ENCODE assay signal across 23 cellular contexts in the genomic region with DNA sequence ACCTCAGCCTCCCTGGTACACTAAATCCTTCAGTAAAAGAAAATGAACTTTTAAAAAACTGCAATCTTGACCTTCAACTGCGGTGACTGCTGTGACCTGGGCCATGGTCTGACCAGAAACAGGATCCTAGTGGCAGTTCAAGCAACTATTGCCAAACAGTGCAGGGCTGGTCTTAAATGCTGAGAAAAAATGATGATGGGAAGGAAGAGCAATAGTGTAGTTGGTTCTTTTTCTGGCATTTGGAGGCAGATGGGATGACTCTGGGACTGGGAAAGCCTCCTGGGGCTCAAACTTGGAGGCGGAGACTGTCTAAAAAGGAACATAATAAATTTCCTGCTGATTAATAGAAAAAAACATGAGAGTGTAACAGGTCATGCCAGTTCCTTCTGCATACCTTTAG. TPM values are rescaled to one million over a fixed set of nuclear protein-coding genes. Genes with fewer than 3 reads are reported as not detected.
DNase-seq lines count a peak whose midpoint lies in the region; ATAC-seq and TF ChIP-seq lines count a peak whose summit lies in the region.
"Had no signal": no experiment of that assay in that cellular context is flagged by ENCODE, and none has a peak within 500 bp of the region (broad histone marks: within the 10 kb centered on the region; RNA-seq: fewer than 3 reads in every experiment).

No MANE protein-coding gene starts in this region.

- H3K4me2 ChIP-seq in BLaER1 (peak overlapping the region; percentile 25), hepatocyte (no peak overlapping the region)

- WGBS in endodermal cell (ENCODE audit: insufficient coverage in 1 of 2, insufficient read length in 1 of 2), 2 experiments = 74 to 97% methylated on average over 2 of the region's 2 CpGs
- 69% methylated on average over 2 of the region's 2 CpGs for WGBS in hepatocyte (ENCODE audit: low lambda C conversion rate, missing lambda C conversion rate)

- H3K4me1 ChIP-seq in BLaER1 = peaks cover 18% of the 10 kb centered on the region
- H3K4me1 ChIP-seq in HUES6 (ENCODE audit: control insufficient read depth, insufficient read depth, low read length) = peaks cover 29% of the 10 kb centered on the region
- H3K4me1 ChIP-seq in endodermal cell (ENCODE audit: control insufficient read depth, insufficient read depth, low read length) = no peaks in the 10 kb centered on the region
- peaks cover 6% of the 10 kb centered on the region for H3K4me1 ChIP-seq in hepatocyte (ENCODE audit: insufficient read depth)
- H3K4me1 ChIP-seq: BE2C, Peyer's patch, right lobe of liver had no signal

- no peak for ATAC-seq in stimulated activated naive B cell treated with anti-CD40 and anti-IgM and Interleukin-4, amounts not matched to agents 10 μg/mL and 1 μg/mL and 100 μg/mL, for 72 hours (replicated peaks)
- ATAC-seq: activated CD8-positive, alpha-beta T cell treated with anti-CD3 and anti-CD28 coated beads, Interleukin-2, amount 10 ng/mL, durations not matched to agents 7 days and 5 days; HCT116; left lobe of liver; right lobe of liver had no signal

- DNase-seq in endodermal cell (no peak), mesothelial cell of epicardium (ENCODE audit: low spot score in 2 of 2, unreplicated experiment in 2 of 2) (no peak), NCI-H446 treated with DMSO at 0.1 percent for 48 hours (lab: John Stamatoyannopoulos, UW) (no peak), hepatocyte (ENCODE audit: low spot score) (no peak)
- DNase-seq in stimulated activated naive B cell treated with anti-CD40 and anti-IgM and Interleukin-4, amounts not matched to agents 10 μg/mL and 1 μg/mL and 100 μg/mL, for 72 hours = no peak
- DNase-seq in stimulated activated CD4-positive, alpha-beta T cell treated with anti-CD3 and anti-CD28 coated beads, Interleukin-2, amount 100 ng/mL, for 24 hours = no peak
- DNase-seq: activated CD4-positive, CD25-positive, alpha-beta regulatory T cell; activated CD8-positive, alpha-beta T cell treated with anti-CD3 and anti-CD28 coated beads, Interleukin-2, amount 10 ng/mL, durations not matched to agents 7 days and 5 days; activated naive CD4-positive, alpha-beta T cell treated with anti-CD3 and anti-CD28 coated beads, Interleukin-2, amount 10 ng/mL, durations not matched to agents 7 days and 5 days; activated T-cell treated with anti-CD3 and anti-CD28 coated beads, Interleukin-2, amount 50 U/mL, for 24 hours; BE2C; foreskin melanocyte; NCI-H187; Peyer's patch; right lobe of liver; T-helper 9 cell; trophoblast cell had no signal

- no peak overlapping the region for H3K9ac ChIP-seq in BLaER1
- H3K9ac ChIP-seq in HUES6 (ENCODE audit: low read length) = no peak overlapping the region
- H3K9ac ChIP-seq in endodermal cell (ENCODE audit: extremely low read depth, low read length, poor library complexity, severe bottlenecking) = no peak overlapping the region

- no peaks in the 10 kb centered on the region for H3K9me2 ChIP-seq in hepatocyte (replicated peaks; ENCODE audit: insufficient read depth)

- H3K9me3 Mint-ChIP-seq in endodermal cell (peaks cover 2% of the 10 kb centered on the region), mesothelial cell of epicardium (peaks cover 10% of the 10 kb centered on the region)
- peaks cover 8 to 9% of the 10 kb centered on the region in 2 donors for H3K9me3 Mint-ChIP-seq in stimulated activated naive B cell treated with anti-CD40 and anti-IgM and Interleukin-4, amounts not matched to agents 10 μg/mL and 1 μg/mL and 100 μg/mL, for 72 hours
- H3K9me3 Mint-ChIP-seq: activated naive CD4-positive, alpha-beta T cell treated with anti-CD3 and anti-CD28 coated beads, Interleukin-2, amount 10 ng/mL, durations not matched to agents 7 days and 5 days; activated T-cell treated with anti-CD3 and anti-CD28 coated beads, Interleukin-2, amount 50 U/mL, for 24 hours; dendritic cell treated with granulocyte-macrophage colony-stimulating factor and Interleukin-4, amounts not matched to agents 40 ng/mL and 50 ng/mL, for 4 days; stimulated activated naive CD8-positive, alpha-beta T cell treated with anti-CD3 and anti-CD28 coated beads, Interleukin-15, Interleukin-2, amounts not matched to agents 100 ng/mL and 50 ng/mL, for 24 hours had no signal

- peaks cover 5% of the 10 kb centered on the region for H3K36me3 Mint-ChIP-seq in endodermal cell (ENCODE audit: low read depth)
- peaks cover 9% of the 10 kb centered on the region for H3K36me3 Mint-ChIP-seq in mesothelial cell of epicardium
- H3K36me3 Mint-ChIP-seq in stimulated activated naive B cell treated with anti-CD40 and anti-IgM and Interleukin-4, amounts not matched to agents 10 μg/mL and 1 μg/mL and 100 μg/mL, for 72 hours = peaks cover 0 to 4% of the 10 kb centered on the region in 2 donors
- H3K36me3 Mint-ChIP-seq: activated naive CD4-positive, alpha-beta T cell treated with anti-CD3 and anti-CD28 coated beads, Interleukin-2, amount 10 ng/mL, durations not matched to agents 7 days and 5 days had no signal

- H3K27ac Mint-ChIP-seq in endodermal cell (peak overlapping the region; percentile 0), mesothelial cell of epicardium (peak overlapping the region; percentile 17)
- no peak overlapping the region for H3K27ac Mint-ChIP-seq in stimulated activated naive B cell treated with anti-CD40 and anti-IgM and Interleukin-4, amounts not matched to agents 10 μg/mL and 1 μg/mL and 100 μg/mL, for 72 hours
- H3K27ac Mint-ChIP-seq: activated CD8-positive, alpha-beta T cell treated with anti-CD3 and anti-CD28 coated beads, Interleukin-2, amount 10 ng/mL, durations not matched to agents 7 days and 5 days; activated naive CD4-positive, alpha-beta T cell treated with anti-CD3 and anti-CD28 coated beads, Interleukin-2, amount 10 ng/mL, durations not matched to agents 7 days and 5 days; dendritic cell treated with granulocyte-macrophage colony-stimulating factor and Interleukin-4, amounts not matched to agents 40 ng/mL and 50 ng/mL, for 4 days; stimulated activated naive CD8-positive, alpha-beta T cell treated with anti-CD3 and anti-CD28 coated beads, Interleukin-15, Interleukin-2, amounts not matched to agents 100 ng/mL and 50 ng/mL, for 24 hours had no signal

- H3K27me3 ChIP-seq in BLaER1 (no peaks in the 10 kb centered on the region), HUES6 (ENCODE audit: control insufficient read depth, insufficient read depth, low read length) (no peaks in the 10 kb centered on the region), endodermal cell (ENCODE audit: control insufficient read depth, insufficient read depth, low read length, poor library complexity, severe bottlenecking) (no peaks in the 10 kb centered on the region), hepatocyte (no peaks in the 10 kb centered on the region)
- H3K27me3 ChIP-seq: BE2C, Peyer's patch, right lobe of liver had no signal

- H3K4me1 Mint-ChIP-seq in endodermal cell (peaks cover 23% of the 10 kb centered on the region), mesothelial cell of epicardium (peaks cover 26% of the 10 kb centered on the region)
- no peaks in the 10 kb centered on the region for H3K4me1 Mint-ChIP-seq in stimulated activated naive B cell treated with anti-CD40 and anti-IgM and Interleukin-4, amounts not matched to agents 10 μg/mL and 1 μg/mL and 100 μg/mL, for 72 hours

- H3K27me3 Mint-ChIP-seq in endodermal cell (ENCODE audit: insufficient read depth) (no peaks in the 10 kb centered on the region), mesothelial cell of epicardium (ENCODE audit: low read depth) (no peaks in the 10 kb centered on the region)
- peaks cover 16 to 21% of the 10 kb centered on the region in 2 donors for H3K27me3 Mint-ChIP-seq in stimulated activated naive B cell treated with anti-CD40 and anti-IgM and Interleukin-4, amounts not matched to agents 10 μg/mL and 1 μg/mL and 100 μg/mL, for 72 hours
- H3K27me3 Mint-ChIP-seq: activated T-cell treated with anti-CD3 and anti-CD28 coated beads, Interleukin-2, amount 50 U/mL, for 24 hours had no signal

- TF ChIP-seq CTCF in endodermal cell (conservative IDR thresholded peaks at IDR 0.05) (no peak), mesothelial cell of epicardium (IDR thresholded peaks at IDR 0.05; ENCODE audit: unreplicated experiment) (no peak), hepatocyte (IDR thresholded peaks at IDR 0.05; ENCODE audit: poor library complexity) (no peak)

- H3K27ac ChIP-seq in BLaER1 (no peak overlapping the region), HUES6 (ENCODE audit: low read depth, low read length) (0 out of 2 replicates have a peak overlapping the region, but pooled peaks have one; percentile 18), endodermal cell (ENCODE audit: low read depth, low read length) (no peak overlapping the region), hepatocyte (no peak overlapping the region)
- H3K27ac ChIP-seq: Peyer's patch, right lobe of liver had no signal

- H3K9me3 ChIP-seq in BLaER1 (peaks cover 23% of the 10 kb centered on the region), HUES6 (ENCODE audit: control insufficient read depth, insufficient read depth, low read depth, low read length) (0 out of 2 replicates have a peak, but pooled peaks cover 3% of the 10 kb centered on the region), endodermal cell (ENCODE audit: control insufficient read depth, low read length) (no peaks in the 10 kb centered on the region), hepatocyte (ENCODE audit: low read depth) (no peaks in the 10 kb centered on the region)
- H3K9me3 ChIP-seq: BE2C, Peyer's patch, right lobe of liver had no signal

- no peak overlapping the region for H3K4me3 ChIP-seq in BLaER1
- H3K4me3 ChIP-seq in HUES6 (ENCODE audit: low read depth, low read length) = no peak overlapping the region
- H3K4me3 ChIP-seq in endodermal cell (ENCODE audit: low read length) = no peak overlapping the region
- H3K4me3 ChIP-seq in hepatocyte = no peak overlapping the region
- H3K4me3 ChIP-seq: Peyer's patch, right lobe of liver had no signal

- H4K20me1 ChIP-seq in BLaER1 (no peaks in the 10 kb centered on the region), hepatocyte (ENCODE audit: insufficient read depth, poor library complexity, severe bottlenecking) (no peaks in the 10 kb centered on the region)

- H3K36me3 ChIP-seq in BLaER1 (no peaks in the 10 kb centered on the region), HUES6 (ENCODE audit: control insufficient read depth, insufficient read depth, low read length) (no peaks in the 10 kb centered on the region), endodermal cell (ENCODE audit: control insufficient read depth, insufficient read depth, low read length) (no peaks in the 10 kb centered on the region), hepatocyte (replicated peaks; ENCODE audit: insufficient read depth, low read depth) (no peaks in the 10 kb centered on the region)
- H3K36me3 ChIP-seq: BE2C, Peyer's patch, right lobe of liver had no signal

- no peak overlapping the region for H3K4me3 Mint-ChIP-seq in endodermal cell
- no peak overlapping the region for H3K4me3 Mint-ChIP-seq in mesothelial cell of epicardium
- H3K4me3 Mint-ChIP-seq in stimulated activated naive B cell treated with anti-CD40 and anti-IgM and Interleukin-4, amounts not matched to agents 10 μg/mL and 1 μg/mL and 100 μg/mL, for 72 hours = no peak overlapping the region
- H3K4me3 Mint-ChIP-seq: activated CD8-positive, alpha-beta T cell treated with anti-CD3 and anti-CD28 coated beads, Interleukin-2, amount 10 ng/mL, durations not matched to agents 7 days and 5 days; activated naive CD4-positive, alpha-beta T cell treated with anti-CD3 and anti-CD28 coated beads, Interleukin-2, amount 10 ng/mL, durations not matched to agents 7 days and 5 days; activated T-cell treated with anti-CD3 and anti-CD28 coated beads, Interleukin-2, amount 50 U/mL, for 24 hours; dendritic cell treated with granulocyte-macrophage colony-stimulating factor and Interleukin-4, amounts not matched to agents 40 ng/mL and 50 ng/mL, for 4 days; stimulated activated naive CD8-positive, alpha-beta T cell treated with anti-CD3 and anti-CD28 coated beads, Interleukin-15, Interleukin-2, amounts not matched to agents 100 ng/mL and 50 ng/mL, for 24 hours had no signal

- no peak overlapping the region for H2AFZ ChIP-seq in hepatocyte

- H3K79me2 ChIP-seq in hepatocyte = no peaks in the 10 kb centered on the region

RNA-seq across cellular contexts. Expression of a gene that starts 45.4 kb away (rescaled TPM):
- total RNA-seq in endodermal cell (10 to 100 TPM; 24.3 to 28.8 TPM), mesothelial cell of epicardium (32.7 to 34.4 TPM (median 33.9 TPM) in 3 replicates), hepatocyte (19.2 and 29.0 TPM in 2 replicates)
- polyA plus RNA-seq in endodermal cell (2013, experiment 1 of 2) = 55.1 TPM
- 46.6 TPM for polyA plus RNA-seq in endodermal cell (2013, experiment 2 of 2)
- polyA plus RNA-seq in hepatocyte = 23.0 and 26.5 TPM in 2 replicates
